In genomic region chr5:132293992-132294727, GRCh38 we compare ENCODE assay signal across 1 cellular context.
A peak's percentile ranks its signal among the peaks of the same experiment; 100 is the strongest.
TF ChIP-seq lines count a peak whose summit lies in the region.

TSS of gene SLC22A4 (plus strand) at chr5:132294394. CDS start at chr5:132294617, 223 bp downstream.

TF ChIP-seq in HepG2, 621 proteins besides CTCF, POLR2A, EP300 and RAD21 (continued from another document and continues in another):
- TF ChIP-seq DBP (CRISPR knock-in tag; IDR thresholded peaks at IDR 0.05; ENCODE audit: not compliant biosample characterization) (no peak), ZNF224 (CRISPR knock-in tag; IDR thresholded peaks at IDR 0.05) (no peak), SNAPC4 (CRISPR knock-in tag; IDR thresholded peaks at IDR 0.05) (no peak), AGO2 (optimal IDR thresholded peaks at IDR 0.05; ENCODE audit: low read depth, low read length) (peak; percentile 57), HMGA1 (CRISPR knock-in tag; conservative IDR thresholded peaks at IDR 0.05) (no peak), ZFP1 (CRISPR knock-in tag; IDR thresholded peaks at IDR 0.05) (no peak), CBFB (CRISPR knock-in tag; IDR thresholded peaks at IDR 0.05) (peak; percentile 67), ZNF646 (CRISPR knock-in tag; IDR thresholded peaks at IDR 0.05) (no peak), ARNTL (CRISPR knock-in tag; IDR thresholded peaks at IDR 0.05) (peak; percentile 80), KLF11 (CRISPR knock-in tag; IDR thresholded peaks at IDR 0.05) (peak; percentile 8; the same call in 1 of the 2 replicates), SYNCRIP (IDR thresholded peaks at IDR 0.05; ENCODE audit: insufficient read depth, low read depth, low read length) (no peak), ZNF674 (CRISPR knock-in tag; IDR thresholded peaks at IDR 0.05; ENCODE audit: low read depth) (peak; percentile 19; the same call in 1 of the 2 replicates), ZBTB38 (CRISPR knock-in tag; IDR thresholded peaks at IDR 0.05) (no peak), HOXA7 (CRISPR knock-in tag; IDR thresholded peaks at IDR 0.05) (no peak), HCFC1 (IDR thresholded peaks at IDR 0.05; ENCODE audit: low read depth, low read length) (no peak), MIER3 (CRISPR knock-in tag; IDR thresholded peaks at IDR 0.05; ENCODE audit: borderline replicate concordance) (peak; percentile 81; the same call in 1 of the 2 replicates), ELF4 (CRISPR knock-in tag; IDR thresholded peaks at IDR 0.05; ENCODE audit: borderline replicate concordance) (peak; percentile 33; the same call in 1 of the 2 replicates), ZFY (CRISPR knock-in tag; IDR thresholded peaks at IDR 0.05) (peak; percentile 84), ZNF546 (CRISPR knock-in tag; conservative IDR thresholded peaks at IDR 0.05) (no peak), ZNF790 (CRISPR knock-in tag; IDR thresholded peaks at IDR 0.05; ENCODE audit: borderline replicate concordance) (peak; percentile 81; the same call in 1 of the 2 replicates), ZNF281 (CRISPR knock-in tag; IDR thresholded peaks at IDR 0.05; ENCODE audit: borderline replicate concordance) (no peak), ZNF780A (CRISPR knock-in tag; IDR thresholded peaks at IDR 0.05) (no peak), CBX5 (CRISPR knock-in tag; IDR thresholded peaks at IDR 0.05; ENCODE audit: borderline replicate concordance) (no peak), ZFP41 (CRISPR knock-in tag; IDR thresholded peaks at IDR 0.05; ENCODE audit: borderline replicate concordance) (no peak), ZSCAN5A (CRISPR knock-in tag; IDR thresholded peaks at IDR 0.05; ENCODE audit: borderline replicate concordance) (no peak), FOXM1 (CRISPR knock-in tag; IDR thresholded peaks at IDR 0.05) (no peak), ARID3A (IDR thresholded peaks at IDR 0.05; ENCODE audit: low read depth, low read length) (no peak), SNAI1 (CRISPR knock-in tag; IDR thresholded peaks at IDR 0.05; ENCODE audit: borderline replicate concordance) (0 out of 2 replicates have a peak, but pooled peaks have one; percentile 54), ZNF670 (CRISPR knock-in tag; IDR thresholded peaks at IDR 0.05; ENCODE audit: borderline replicate concordance) (peak; percentile 98), MAFG (CRISPR knock-in tag; IDR thresholded peaks at IDR 0.05) (no peak), ZNF253 (CRISPR knock-in tag; IDR thresholded peaks at IDR 0.05; ENCODE audit: borderline replicate concordance) (no peak; the same call in 1 of the 2 replicates), TFDP2 (CRISPR knock-in tag; IDR thresholded peaks at IDR 0.05) (peak; percentile 83)
